In genomic region chr3:198106265-198106664, GRCh38 we compare ENCODE assay signal across 1 cellular context.
TF ChIP-seq lines count a peak whose summit lies in the region.

No MANE protein-coding gene starts in this region.

TF ChIP-seq in K562, 482 proteins besides CTCF, POLR2A, EP300 and RAD21 (continued from another document and continues in another):
- TF ChIP-seq JUND (IDR thresholded peaks at IDR 0.05; ENCODE audit: borderline replicate concordance, low read depth, low read length) (peak; percentile 70; the same call in 1 of the 2 replicates), JUND (tag; IDR thresholded peaks at IDR 0.05; ENCODE audit: borderline replicate concordance, low read depth, low read length) (peak; percentile 67; the same call in 1 of the 3 replicates), VEZF1 (CRISPR knock-in tag; IDR thresholded peaks at IDR 0.05) (no peak), HDGF (IDR thresholded peaks at IDR 0.05) (no peak), ZNF695 (CRISPR knock-in tag; IDR thresholded peaks at IDR 0.05) (no peak), ILK (tag; IDR thresholded peaks at IDR 0.05; ENCODE audit: borderline replicate concordance, low read depth) (no peak), ZNF134 (CRISPR knock-in tag; conservative IDR thresholded peaks at IDR 0.05) (no peak), U2AF2 (optimal IDR thresholded peaks at IDR 0.05; ENCODE audit: low read depth, low read length) (no peak), CCAR2 (IDR thresholded peaks at IDR 0.05; ENCODE audit: low read depth, low read length) (no peak), ZNF586 (CRISPR knock-in tag; conservative IDR thresholded peaks at IDR 0.05) (no peak), HDAC1 (IDR thresholded peaks at IDR 0.05) (no peak), XRCC3 (IDR thresholded peaks at IDR 0.05) (no peak), POLR2G (IDR thresholded peaks at IDR 0.05; ENCODE audit: low read depth, low read length) (peak; percentile 27; the same call in 1 of the 2 replicates), NEUROD1 (IDR thresholded peaks at IDR 0.05; ENCODE audit: borderline replicate concordance, low read depth, low read length, partially characterized antibody) (no peak), USF2 (CRISPR knock-in tag; IDR thresholded peaks at IDR 0.05) (no peak), MAZ (CRISPR knock-in tag; conservative IDR thresholded peaks at IDR 0.05 in 1 of 2, IDR thresholded peaks at IDR 0.05 in 1 of 2) (0 out of 4 replicates have a peak, but pooled peaks of 1 of the 2 experiments have one; percentile 23), ZNF175 (CRISPR knock-in tag; IDR thresholded peaks at IDR 0.05; ENCODE audit: low read depth) (0 out of 2 replicates have a peak, but pooled peaks have one; percentile 45), ZNF75A (CRISPR knock-in tag; IDR thresholded peaks at IDR 0.05) (no peak), SNRNP70 (optimal IDR thresholded peaks at IDR 0.05; ENCODE audit: low read depth, low read length) (no peak), ZNF24 (IDR thresholded peaks at IDR 0.05) (no peak), BDP1 (IDR thresholded peaks at IDR 0.05; ENCODE audit: insufficient read depth, insufficient read length) (no peak), NFYB (IDR thresholded peaks at IDR 0.05; ENCODE audit: extremely low read depth, insufficient read length) (no peak), CHCHD3 (CRISPR knock-in tag; IDR thresholded peaks at IDR 0.05) (no peak), NFIX (CRISPR knock-in tag; IDR thresholded peaks at IDR 0.05; ENCODE audit: low read depth) (no peak), ZNF551 (CRISPR knock-in tag; IDR thresholded peaks at IDR 0.05) (no peak), ZNF79 (CRISPR knock-in tag; IDR thresholded peaks at IDR 0.05; ENCODE audit: low read depth) (no peak), CHD7 (IDR thresholded peaks at IDR 0.05; ENCODE audit: low read depth, low read length) (peak; percentile 61), ZNF274 (IDR thresholded peaks at IDR 0.05; ENCODE audit: borderline replicate concordance, low read depth, low read length) (no peak)
- TF ChIP-seq, protein P1, sequence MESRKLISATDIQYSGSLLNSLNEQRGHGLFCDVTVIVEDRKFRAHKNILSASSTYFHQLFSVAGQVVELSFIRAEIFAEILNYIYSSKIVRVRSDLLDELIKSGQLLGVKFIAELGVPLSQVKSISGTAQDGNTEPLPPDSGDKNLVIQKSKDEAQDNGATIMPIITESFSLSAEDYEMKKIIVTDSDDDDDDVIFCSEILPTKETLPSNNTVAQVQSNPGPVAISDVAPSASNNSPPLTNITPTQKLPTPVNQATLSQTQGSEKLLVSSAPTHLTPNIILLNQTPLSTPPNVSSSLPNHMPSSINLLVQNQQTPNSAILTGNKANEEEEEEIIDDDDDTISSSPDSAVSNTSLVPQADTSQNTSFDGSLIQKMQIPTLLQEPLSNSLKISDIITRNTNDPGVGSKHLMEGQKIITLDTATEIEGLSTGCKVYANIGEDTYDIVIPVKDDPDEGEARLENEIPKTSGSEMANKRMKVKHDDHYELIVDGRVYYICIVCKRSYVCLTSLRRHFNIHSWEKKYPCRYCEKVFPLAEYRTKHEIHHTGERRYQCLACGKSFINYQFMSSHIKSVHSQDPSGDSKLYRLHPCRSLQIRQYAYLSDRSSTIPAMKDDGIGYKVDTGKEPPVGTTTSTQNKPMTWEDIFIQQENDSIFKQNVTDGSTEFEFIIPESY (CRISPR knock-in tag; IDR thresholded peaks at IDR 0.05): no peak
- TF ChIP-seq, protein P2, sequence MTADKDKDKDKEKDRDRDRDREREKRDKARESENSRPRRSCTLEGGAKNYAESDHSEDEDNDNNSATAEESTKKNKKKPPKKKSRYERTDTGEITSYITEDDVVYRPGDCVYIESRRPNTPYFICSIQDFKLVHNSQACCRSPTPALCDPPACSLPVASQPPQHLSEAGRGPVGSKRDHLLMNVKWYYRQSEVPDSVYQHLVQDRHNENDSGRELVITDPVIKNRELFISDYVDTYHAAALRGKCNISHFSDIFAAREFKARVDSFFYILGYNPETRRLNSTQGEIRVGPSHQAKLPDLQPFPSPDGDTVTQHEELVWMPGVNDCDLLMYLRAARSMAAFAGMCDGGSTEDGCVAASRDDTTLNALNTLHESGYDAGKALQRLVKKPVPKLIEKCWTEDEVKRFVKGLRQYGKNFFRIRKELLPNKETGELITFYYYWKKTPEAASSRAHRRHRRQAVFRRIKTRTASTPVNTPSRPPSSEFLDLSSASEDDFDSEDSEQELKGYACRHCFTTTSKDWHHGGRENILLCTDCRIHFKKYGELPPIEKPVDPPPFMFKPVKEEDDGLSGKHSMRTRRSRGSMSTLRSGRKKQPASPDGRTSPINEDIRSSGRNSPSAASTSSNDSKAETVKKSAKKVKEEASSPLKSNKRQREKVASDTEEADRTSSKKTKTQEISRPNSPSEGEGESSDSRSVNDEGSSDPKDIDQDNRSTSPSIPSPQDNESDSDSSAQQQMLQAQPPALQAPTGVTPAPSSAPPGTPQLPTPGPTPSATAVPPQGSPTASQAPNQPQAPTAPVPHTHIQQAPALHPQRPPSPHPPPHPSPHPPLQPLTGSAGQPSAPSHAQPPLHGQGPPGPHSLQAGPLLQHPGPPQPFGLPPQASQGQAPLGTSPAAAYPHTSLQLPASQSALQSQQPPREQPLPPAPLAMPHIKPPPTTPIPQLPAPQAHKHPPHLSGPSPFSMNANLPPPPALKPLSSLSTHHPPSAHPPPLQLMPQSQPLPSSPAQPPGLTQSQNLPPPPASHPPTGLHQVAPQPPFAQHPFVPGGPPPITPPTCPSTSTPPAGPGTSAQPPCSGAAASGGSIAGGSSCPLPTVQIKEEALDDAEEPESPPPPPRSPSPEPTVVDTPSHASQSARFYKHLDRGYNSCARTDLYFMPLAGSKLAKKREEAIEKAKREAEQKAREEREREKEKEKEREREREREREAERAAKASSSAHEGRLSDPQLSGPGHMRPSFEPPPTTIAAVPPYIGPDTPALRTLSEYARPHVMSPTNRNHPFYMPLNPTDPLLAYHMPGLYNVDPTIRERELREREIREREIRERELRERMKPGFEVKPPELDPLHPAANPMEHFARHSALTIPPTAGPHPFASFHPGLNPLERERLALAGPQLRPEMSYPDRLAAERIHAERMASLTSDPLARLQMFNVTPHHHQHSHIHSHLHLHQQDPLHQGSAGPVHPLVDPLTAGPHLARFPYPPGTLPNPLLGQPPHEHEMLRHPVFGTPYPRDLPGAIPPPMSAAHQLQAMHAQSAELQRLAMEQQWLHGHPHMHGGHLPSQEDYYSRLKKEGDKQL (CRISPR knock-in tag; IDR thresholded peaks at IDR 0.05; ENCODE audit: borderline replicate concordance): no peak
- TF ChIP-seq, protein P3, sequence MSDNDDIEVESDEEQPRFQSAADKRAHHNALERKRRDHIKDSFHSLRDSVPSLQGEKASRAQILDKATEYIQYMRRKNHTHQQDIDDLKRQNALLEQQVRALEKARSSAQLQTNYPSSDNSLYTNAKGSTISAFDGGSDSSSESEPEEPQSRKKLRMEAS (CRISPR knock-in tag; IDR thresholded peaks at IDR 0.05): no peak
- TF ChIP-seq, protein P4, sequence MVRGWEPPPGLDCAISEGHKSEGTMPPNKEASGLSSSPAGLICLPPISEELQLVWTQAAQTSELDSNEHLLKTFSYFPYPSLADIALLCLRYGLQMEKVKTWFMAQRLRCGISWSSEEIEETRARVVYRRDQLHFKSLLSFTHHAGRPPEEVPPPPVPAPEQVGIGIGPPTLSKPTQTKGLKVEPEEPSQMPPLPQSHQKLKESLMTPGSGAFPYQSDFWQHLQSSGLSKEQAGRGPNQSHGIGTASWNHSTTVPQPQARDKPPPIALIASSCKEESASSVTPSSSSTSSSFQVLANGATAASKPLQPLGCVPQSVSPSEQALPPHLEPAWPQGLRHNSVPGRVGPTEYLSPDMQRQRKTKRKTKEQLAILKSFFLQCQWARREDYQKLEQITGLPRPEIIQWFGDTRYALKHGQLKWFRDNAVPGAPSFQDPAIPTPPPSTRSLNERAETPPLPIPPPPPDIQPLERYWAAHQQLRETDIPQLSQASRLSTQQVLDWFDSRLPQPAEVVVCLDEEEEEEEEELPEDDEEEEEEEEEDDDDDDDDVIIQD (CRISPR knock-in tag; IDR thresholded peaks at IDR 0.05): no peak
- TF ChIP-seq, protein P5, sequence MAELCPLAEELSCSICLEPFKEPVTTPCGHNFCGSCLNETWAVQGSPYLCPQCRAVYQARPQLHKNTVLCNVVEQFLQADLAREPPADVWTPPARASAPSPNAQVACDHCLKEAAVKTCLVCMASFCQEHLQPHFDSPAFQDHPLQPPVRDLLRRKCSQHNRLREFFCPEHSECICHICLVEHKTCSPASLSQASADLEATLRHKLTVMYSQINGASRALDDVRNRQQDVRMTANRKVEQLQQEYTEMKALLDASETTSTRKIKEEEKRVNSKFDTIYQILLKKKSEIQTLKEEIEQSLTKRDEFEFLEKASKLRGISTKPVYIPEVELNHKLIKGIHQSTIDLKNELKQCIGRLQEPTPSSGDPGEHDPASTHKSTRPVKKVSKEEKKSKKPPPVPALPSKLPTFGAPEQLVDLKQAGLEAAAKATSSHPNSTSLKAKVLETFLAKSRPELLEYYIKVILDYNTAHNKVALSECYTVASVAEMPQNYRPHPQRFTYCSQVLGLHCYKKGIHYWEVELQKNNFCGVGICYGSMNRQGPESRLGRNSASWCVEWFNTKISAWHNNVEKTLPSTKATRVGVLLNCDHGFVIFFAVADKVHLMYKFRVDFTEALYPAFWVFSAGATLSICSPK (IDR thresholded peaks at IDR 0.05; ENCODE audit: borderline replicate concordance): no peak
